ENCODE assay signal across 21 cellular contexts in genomic region chr19:19335408-19336158, GRCh38. TPM values are rescaled to one million over a fixed set of nuclear protein-coding genes. Genes with fewer than 3 reads are reported as not detected.
DNase-seq lines count a peak whose midpoint lies in the region; ATAC-seq, FAIRE-seq and TF ChIP-seq lines count a peak whose summit lies in the region.
"Had no signal": no experiment of that assay in that cellular context is flagged by ENCODE, and none has a peak within 500 bp of the region (broad histone marks: within the 10 kb centered on the region; RNA-seq: fewer than 3 reads in every experiment).

No MANE protein-coding gene starts in this region.

- no peak for TF ChIP-seq POLR2A in Peyer's patch (IDR thresholded peaks at IDR 0.05)
- no peak for TF ChIP-seq POLR2A in H1 (IDR thresholded peaks at IDR 0.05; ENCODE audit: control extremely low read depth in 1 of 2, low read depth in 2 of 2, low read length in 2 of 2)

- no peak for TF ChIP-seq RAD21 in H1 (IDR thresholded peaks at IDR 0.05 in 1 of 2, conservative IDR thresholded peaks at IDR 0.05 in 1 of 2; ENCODE audit: low read depth in 2 of 2, low read length in 2 of 2)

- TF ChIP-seq CTCF in CD8-positive, alpha-beta T cell (IDR thresholded peaks at IDR 0.05) = no peak
- TF ChIP-seq CTCF in Peyer's patch (IDR thresholded peaks at IDR 0.05) (no peak), H1 (IDR thresholded peaks at IDR 0.05; ENCODE audit: control extremely low read depth in 1 of 3, insufficient read depth in 1 of 3, low read depth in 1 of 3, low read length in 3 of 3) (no peak), dorsolateral prefrontal cortex (IDR thresholded peaks at IDR 0.05 in 54 of 56, conservative IDR thresholded peaks at IDR 0.05 in 2 of 56; ENCODE audit: low read depth in 1 of 56, partially characterized antibody in 56 of 56) (no peak)

- no peaks in the 10 kb centered on the region for H3K27me3 Mint-ChIP-seq in CD8-positive, alpha-beta T cell (ENCODE audit: low read depth)
- H3K27me3 Mint-ChIP-seq: CD4-positive, alpha-beta T cell had no signal

- H3K4me1 Mint-ChIP-seq in CD8-positive, alpha-beta T cell (ENCODE audit: low read depth) = peaks cover 7% of the 10 kb centered on the region

- H3K14ac ChIP-seq in H1 (ENCODE audit: insufficient read length) (no peak overlapping the region), neuronal stem cell (ENCODE audit: low read length) (no peak overlapping the region)

- H3K36me3 Mint-ChIP-seq in CD8-positive, alpha-beta T cell = peaks cover 61% of the 10 kb centered on the region

- no peak overlapping the region for H3K18ac ChIP-seq in H1 (ENCODE audit: extremely low read depth, low read length)
- H3K18ac ChIP-seq in neuronal stem cell (ENCODE audit: low read length) = no peak overlapping the region

- POLR2A ChIA-PET in CD8-positive, alpha-beta T cell (lab: Charles Lee) = no interaction called here
- POLR2A ChIA-PET in H1 (lab: Charles Lee; ENCODE audit: partially characterized antibody) = interaction anchor here (0.5 to 2.3 kb wide), 3 partner anchors 9 to 1233 kb away, joined by 3 to 8 read pairs (median 3); no protein-coding TSS in a partner anchor

- peaks cover 12 to 17% of the 10 kb centered on the region in 2 experiments for H4K20me1 ChIP-seq in H1 (replicated peaks in 1 of 2; ENCODE audit: control insufficient read depth in 1 of 2, insufficient read depth in 2 of 2, low read length in 2 of 2)

- no peak for TF ChIP-seq EP300 in H1 (IDR thresholded peaks at IDR 0.05; ENCODE audit: borderline replicate concordance in 1 of 2, low read depth in 2 of 2, low read length in 2 of 2)

- H3K79me1 ChIP-seq in H1 (ENCODE audit: low read depth, low read length) (peaks cover 5% of the 10 kb centered on the region; the same call in 1 of the 2 replicates), neuronal stem cell (ENCODE audit: low read depth, low read length) (peaks cover 28% of the 10 kb centered on the region)

- H4K8ac ChIP-seq in H1 (ENCODE audit: extremely low read depth, insufficient read depth, low read length) = no peak overlapping the region; the same call in 1 of the 2 replicates
- no peak overlapping the region for H4K8ac ChIP-seq in neuronal stem cell (ENCODE audit: low read depth, low read length)

- no peak for ATAC-seq in CD8-positive, alpha-beta T cell
- ATAC-seq in HG03025 (IDR thresholded peaks at IDR 0.05; ENCODE audit: low FRiP score, unreplicated experiment) (no peak), Right ventricle myocardium inferior (no peak)
- ATAC-seq: heart right ventricle, mucosa of descending colon had no signal

- no peak overlapping the region for H3K4me3 Mint-ChIP-seq in CD8-positive, alpha-beta T cell
- H3K4me3 Mint-ChIP-seq: CD4-positive, alpha-beta T cell; immature natural killer cell had no signal

- DNase-seq in CD8-positive, alpha-beta T cell = no peak
- DNase-seq in Peyer's patch (peak in 1 of 3 donors; percentile 53), H1 (ENCODE audit: low read depth in 1 of 2, low spot score in 2 of 2) (no peak), neuronal stem cell (ENCODE audit: low spot score) (no peak), SIG-M5 treated with dmso at 0.1 percent for 504 hours (lab: John Stamatoyannopoulos, UW; ENCODE audit: unreplicated experiment) (no peak), dorsolateral prefrontal cortex (no peak), Right ventricle myocardium inferior (ENCODE audit: missing footprints) (no peak)
- DNase-seq: activated CD4-positive, alpha-beta T cell treated with anti-CD3 and anti-CD28 coated beads, Interleukin-2, amount 50 U/mL, for 1 hour; activated CD8-positive, alpha-beta memory T cell treated with anti-CD3 and anti-CD28 coated beads, Interleukin-2, amount 50 U/mL, for 48 hours; activated gamma-delta T cell; CD4-positive, alpha-beta T cell; GDM1; heart right ventricle; immature natural killer cell; mucosa of descending colon; NCI-H146; NCI-H2171 treated with DMSO at 0.1 percent for 48 hours; Right ventricle myocardium superior; T-helper 1 cell had no signal

- peaks cover 34% of the 10 kb centered on the region for H3K36me3 ChIP-seq in CD8-positive, alpha-beta T cell (ENCODE audit: insufficient read depth, low read length)
- H3K36me3 ChIP-seq in Peyer's patch = peaks cover 0 to 91% (median 0%) of the 10 kb centered on the region in 3 donors
- H3K36me3 ChIP-seq in H1 (ENCODE audit: control insufficient read depth in 2 of 4, insufficient read depth in 4 of 4, low read length in 3 of 4) = peaks cover 13 to 36% (median 24%) of the 10 kb centered on the region in 4 experiments
- peaks cover 42 to 91% of the 10 kb centered on the region in 2 donors for H3K36me3 ChIP-seq in neuronal stem cell (replicated peaks in 1 of 2; ENCODE audit: control insufficient read depth in 2 of 2, insufficient read depth in 2 of 2, low read length in 2 of 2)

- no peak overlapping the region for H4K5ac ChIP-seq in H1 (ENCODE audit: insufficient read length, low read depth, low read length)

- H3K56ac ChIP-seq in H1 (replicated peaks; ENCODE audit: insufficient read length, low read depth, low read length) = no peak overlapping the region

- no peak overlapping the region for H2BK20ac ChIP-seq in H1 (ENCODE audit: low read length)

- no peaks in the 10 kb centered on the region for H3K4me1 ChIP-seq in CD8-positive, alpha-beta T cell (ENCODE audit: insufficient read depth, low read length)
- H3K4me1 ChIP-seq in Peyer's patch (no peaks in the 10 kb centered on the region), H1 (replicated peaks in 1 of 4; ENCODE audit: control insufficient read depth in 3 of 4, insufficient read depth in 4 of 4, low read length in 3 of 4) (no peaks in the 10 kb centered on the region), neuronal stem cell (ENCODE audit: control insufficient read depth in 2 of 2, insufficient read depth in 1 of 2, low read depth in 1 of 2, low read length in 2 of 2) (no peaks in the 10 kb centered on the region)
- H3K4me1 ChIP-seq: heart right ventricle had no signal

- no peaks in the 10 kb centered on the region for H3K9me3 Mint-ChIP-seq in CD8-positive, alpha-beta T cell
- H3K9me3 Mint-ChIP-seq: CD4-positive, alpha-beta T cell; immature natural killer cell had no signal

- H3K4ac ChIP-seq in H1 (replicated peaks; ENCODE audit: insufficient read length, low read depth, low read length) (no peak overlapping the region), neuronal stem cell (ENCODE audit: low read length) (no peak overlapping the region)

- 86% methylated on average over 16 of the region's 16 CpGs; no CpG with 5 or more reads in 1 of the 2 experiments for WGBS in H1 (ENCODE audit: extremely low coverage in 1 of 2, insufficient coverage in 1 of 2, insufficient read length in 1 of 2, insufficient replicate concordance in 2 of 2, low coverage in 1 of 2, low lambda C conversion rate in 2 of 2, missing lambda C conversion rate in 1 of 2), 2 experiments
- WGBS in neuronal stem cell (ENCODE audit: extremely low coverage in 2 of 2, insufficient read length in 2 of 2, insufficient replicate concordance in 1 of 2), 2 donors = no CpG with 5 or more reads among the region's 16 CpGs

- no peaks in the 10 kb centered on the region for H3K27me3 ChIP-seq in CD8-positive, alpha-beta T cell (ENCODE audit: insufficient read depth, low read length)
- H3K27me3 ChIP-seq in Peyer's patch = no peaks in the 10 kb centered on the region
- no peaks in the 10 kb centered on the region for H3K27me3 ChIP-seq in H1 (replicated peaks in 1 of 4; ENCODE audit: control insufficient read depth in 3 of 4, extremely low read depth in 1 of 4, insufficient read depth in 3 of 4, low read length in 3 of 4)
- H3K27me3 ChIP-seq in neuronal stem cell (ENCODE audit: control insufficient read depth in 3 of 3, insufficient read depth in 3 of 3, low read depth in 1 of 3, low read length in 3 of 3) = no peaks in the 10 kb centered on the region
- no peaks in the 10 kb centered on the region for H3K27me3 ChIP-seq in dorsolateral prefrontal cortex
- H3K27me3 ChIP-seq: ascending aorta, heart right ventricle had no signal

- H2AFZ ChIP-seq in H1 (ENCODE audit: low read length) (no peak overlapping the region), neuronal stem cell (ENCODE audit: low read length) (no peak overlapping the region)

- no peaks in the 10 kb centered on the region for H3K9me3 ChIP-seq in CD8-positive, alpha-beta T cell (ENCODE audit: low read length)
- no peaks in the 10 kb centered on the region for H3K9me3 ChIP-seq in Peyer's patch
- no peaks in the 10 kb centered on the region for H3K9me3 ChIP-seq in H1 (ENCODE audit: insufficient read depth in 2 of 2, low read depth in 1 of 2, low read length in 1 of 2)
- H3K9me3 ChIP-seq in neuronal stem cell (replicated peaks in 1 of 2; ENCODE audit: control insufficient read depth in 2 of 2, insufficient read depth in 1 of 2, low read depth in 1 of 2, low read length in 2 of 2) = no peaks in the 10 kb centered on the region
- H3K9me3 ChIP-seq: ascending aorta, heart right ventricle, mucosa of descending colon had no signal

- H2BK5ac ChIP-seq in H1 (ENCODE audit: low read depth, low read length) = 0 out of 2 replicates have a peak overlapping the region, but pooled peaks have one; percentile 47
- peak overlapping the region; percentile 66 for H2BK5ac ChIP-seq in neuronal stem cell (ENCODE audit: low read length)

- H2AK5ac ChIP-seq in H1 (ENCODE audit: low read depth, low read length) (no peak overlapping the region), neuronal stem cell (ENCODE audit: low read depth, low read length) (no peak overlapping the region)

- H4K91ac ChIP-seq in H1 (replicated peaks; ENCODE audit: insufficient read length, low read length) = no peak overlapping the region
- no peak overlapping the region for H4K91ac ChIP-seq in neuronal stem cell (ENCODE audit: low read depth, low read length, poor library complexity)

- H3K27ac Mint-ChIP-seq in CD8-positive, alpha-beta T cell = peak overlapping the region; percentile 22
- H3K27ac Mint-ChIP-seq: CD4-positive, alpha-beta T cell; immature natural killer cell had no signal

- H3K23ac ChIP-seq in H1 (ENCODE audit: insufficient read length) (no peak overlapping the region), neuronal stem cell (ENCODE audit: low read depth, low read length, poor library complexity) (peak overlapping the region; percentile 55)

- intact Hi-C loops in CD8-positive, alpha-beta T cell (cut with DNase I, micrococcal nuclease) = no loop called here
- intact Hi-C loops in dorsolateral prefrontal cortex (cut with DNase I) = no loop called here
- intact Hi-C loops in Right ventricle myocardium inferior (cut with DNase I) = no loop called here

- no peaks in the 10 kb centered on the region for H3K23me2 ChIP-seq in H1 (ENCODE audit: low read depth, low read length)

- CTCF ChIA-PET in CD8-positive, alpha-beta T cell (lab: Charles Lee) = no interaction called here
- CTCF ChIA-PET in H1 (lab: Charles Lee; ENCODE audit: partially characterized antibody) = interaction anchor here (3.2 kb wide), 1 partner anchor 12 kb away, joined by 17 read pairs; no protein-coding TSS in a partner anchor

- H3K27ac ChIP-seq in CD8-positive, alpha-beta T cell (ENCODE audit: low read depth, low read length) = no peak overlapping the region
- H3K27ac ChIP-seq in Peyer's patch (peak overlapping the region in 3 of 4 donors; percentile 3 to 58 (median 32)), H1 (ENCODE audit: low read depth, low read length) (0 out of 2 replicates have a peak overlapping the region, but pooled peaks have one; percentile 40), neuronal stem cell (replicated peaks; ENCODE audit: low read length) (no peak overlapping the region), dorsolateral prefrontal cortex (peak overlapping the region in 5 of 59 donors; percentile 13 to 42 (median 35))
- H3K27ac ChIP-seq: heart right ventricle had no signal

- H2BK12ac ChIP-seq in H1 (ENCODE audit: low read depth, low read length) = no peak overlapping the region
- no peak overlapping the region for H2BK12ac ChIP-seq in neuronal stem cell (ENCODE audit: low read length)

- H3K4me2 ChIP-seq in H1 (ENCODE audit: insufficient read depth in 1 of 2, low read depth in 2 of 2, low read length in 2 of 2) = no peak overlapping the region
- H3K4me2 ChIP-seq in neuronal stem cell (ENCODE audit: insufficient read depth, low read length, poor library complexity, severe bottlenecking) = no peak overlapping the region

- no peak overlapping the region for H2BK15ac ChIP-seq in H1 (ENCODE audit: low read length)
- no peak overlapping the region for H2BK15ac ChIP-seq in neuronal stem cell (ENCODE audit: low read length)

- H2BK120ac ChIP-seq in H1 (replicated peaks; ENCODE audit: low read depth, low read length) = no peak overlapping the region
- no peak overlapping the region for H2BK120ac ChIP-seq in neuronal stem cell (ENCODE audit: low read depth, low read length)

- no peaks in the 10 kb centered on the region; a peak in 1 of 4 replicates for H3K79me2 ChIP-seq in H1 (ENCODE audit: control insufficient read depth in 1 of 2, insufficient read depth in 2 of 2, low read length in 2 of 2)

- H3K9ac ChIP-seq in H1 (replicated peaks in 1 of 4; ENCODE audit: extremely low read depth in 1 of 4, low read depth in 3 of 4, low read length in 3 of 4) (no peak overlapping the region; a peak in 1 of 7 replicates), neuronal stem cell (ENCODE audit: low read depth, low read length, poor library complexity) (peak overlapping the region; percentile 60)

- no peak for FAIRE-seq in H1 (lab: Jason Lieb, UNC)

- no peak overlapping the region for H3K4me3 ChIP-seq in CD8-positive, alpha-beta T cell (ENCODE audit: low read depth, low read length)
- H3K4me3 ChIP-seq in Peyer's patch = no peak overlapping the region
- no peak overlapping the region for H3K4me3 ChIP-seq in H1 (ENCODE audit: extremely low read depth in 1 of 4, insufficient read depth in 2 of 4, low read depth in 3 of 4, low read length in 4 of 4)
- no peak overlapping the region for H3K4me3 ChIP-seq in neuronal stem cell (ENCODE audit: low read length in 2 of 2)
- no peak overlapping the region for H3K4me3 ChIP-seq in dorsolateral prefrontal cortex
- H3K4me3 ChIP-seq: ascending aorta, heart right ventricle, mucosa of descending colon had no signal

RNA-seq across cellular contexts. Expression of gene MAU2, which starts 15.0 kb away (rescaled TPM):
- 100 to 1,000 TPM; 137 to 139 TPM for total RNA-seq in CD8-positive, alpha-beta T cell
- 100 to 1,000 TPM in 3 of 4 donors, 10 to 100 TPM in 1; 79.3 to 160 (median 130) TPM for total RNA-seq in Peyer's patch
- 40.8 TPM in 2 replicates for total RNA-seq in H1 (2021; fragmentation: NEBNext Ultra II Directional; extraction: Animal tissue kit (Norgen Biotek cat#: 25700))
- 32.0 and 43.7 TPM in 2 replicates for polyA plus RNA-seq in H1 (2011; rRNA removed)
- 32.1 TPM for polyA plus RNA-seq in H1 (2011; cell fraction: cytosol; rRNA removed)
- 98.5 TPM for polyA plus RNA-seq in H1 (2011; cell fraction: nucleus; rRNA removed)
- 23.0 to 31.5 TPM (median 28.2 TPM) in 4 replicates for polyA plus RNA-seq in H1 (2012, experiment 1 of 2)
- polyA plus RNA-seq in H1 (2012, experiment 2 of 2) = 16.4 TPM
- 16.2 TPM for polyA plus RNA-seq in H1 (2013, experiment 1 of 2)
- 13.9 TPM for polyA plus RNA-seq in H1 (2013, experiment 2 of 2)
- 87.6 and 99.4 TPM in 2 replicates for polyA minus RNA-seq in H1 (2011; rRNA and poly(A)+ RNA removed)
- 42.6 TPM for polyA minus RNA-seq in H1 (2011; cell fraction: cytosol; rRNA and poly(A)+ RNA removed)
- polyA minus RNA-seq in H1 (2011; cell fraction: nucleus; rRNA and poly(A)+ RNA removed) = 79.4 TPM
- 17.0 TPM for polyA plus RNA-seq in neuronal stem cell (2013, experiment 1 of 2)
- 17.6 TPM for polyA plus RNA-seq in neuronal stem cell (2013, experiment 2 of 2)
- 100 to 1,000 TPM in 42 of 120 experiments, 10 to 100 TPM in 78; 58.7 to 162 (median 91.5) TPM for total RNA-seq in dorsolateral prefrontal cortex
- total RNA-seq in Right ventricle myocardium inferior = 31.8 TPM

RNA-seq across cellular contexts. Expression of gene SUGP1, which starts 15.3 kb away (rescaled TPM):
- 10 to 100 TPM; 60.9 to 68.2 TPM for total RNA-seq in CD8-positive, alpha-beta T cell
- total RNA-seq in Peyer's patch (10 to 100 TPM; 49.5 to 58.6 (median 55.2) TPM), dorsolateral prefrontal cortex (10 to 100 TPM; 50.9 to 97.4 (median 73.0) TPM), Right ventricle myocardium inferior (34.9 TPM)
- 65.2 and 70.5 TPM in 2 replicates for total RNA-seq in H1 (2021; fragmentation: NEBNext Ultra II Directional; extraction: Animal tissue kit (Norgen Biotek cat#: 25700))
- 38.5 and 56.6 TPM in 2 replicates for polyA plus RNA-seq in H1 (2011; rRNA removed)
- polyA plus RNA-seq in H1 (2011; cell fraction: cytosol; rRNA removed) = 66.9 TPM
- 143 TPM for polyA plus RNA-seq in H1 (2011; cell fraction: nucleus; rRNA removed)
- 70.0 to 90.1 TPM (median 81.2 TPM) in 4 replicates for polyA plus RNA-seq in H1 (2012, experiment 1 of 2)
- 41.7 TPM for polyA plus RNA-seq in H1 (2012, experiment 2 of 2)
- polyA plus RNA-seq in H1 (2013, experiment 1 of 2) = 66.1 TPM
- polyA plus RNA-seq in H1 (2013, experiment 2 of 2) = 58.2 TPM
- 30.0 and 32.8 TPM in 2 replicates for polyA minus RNA-seq in H1 (2011; rRNA and poly(A)+ RNA removed)
- 30.8 TPM for polyA minus RNA-seq in H1 (2011; cell fraction: cytosol; rRNA and poly(A)+ RNA removed)
- polyA minus RNA-seq in H1 (2011; cell fraction: nucleus; rRNA and poly(A)+ RNA removed) = 44.9 TPM
- 53.3 TPM for polyA plus RNA-seq in neuronal stem cell (2013, experiment 1 of 2)
- 55.9 TPM for polyA plus RNA-seq in neuronal stem cell (2013, experiment 2 of 2)

Comparison
In these comparisons a context has a peak if more than half of its experiments do, and no peak if none do; other contexts are left out.
1. H3K27ac ChIP-seq: peak in Peyer's patch (3 of 4) and H1 (single experiment); none in CD8-positive, alpha-beta T cell (single experiment) and neuronal stem cell (single experiment).